Comparison of ENCODE assay signal across 10 cellular contexts in the genomic region with DNA sequence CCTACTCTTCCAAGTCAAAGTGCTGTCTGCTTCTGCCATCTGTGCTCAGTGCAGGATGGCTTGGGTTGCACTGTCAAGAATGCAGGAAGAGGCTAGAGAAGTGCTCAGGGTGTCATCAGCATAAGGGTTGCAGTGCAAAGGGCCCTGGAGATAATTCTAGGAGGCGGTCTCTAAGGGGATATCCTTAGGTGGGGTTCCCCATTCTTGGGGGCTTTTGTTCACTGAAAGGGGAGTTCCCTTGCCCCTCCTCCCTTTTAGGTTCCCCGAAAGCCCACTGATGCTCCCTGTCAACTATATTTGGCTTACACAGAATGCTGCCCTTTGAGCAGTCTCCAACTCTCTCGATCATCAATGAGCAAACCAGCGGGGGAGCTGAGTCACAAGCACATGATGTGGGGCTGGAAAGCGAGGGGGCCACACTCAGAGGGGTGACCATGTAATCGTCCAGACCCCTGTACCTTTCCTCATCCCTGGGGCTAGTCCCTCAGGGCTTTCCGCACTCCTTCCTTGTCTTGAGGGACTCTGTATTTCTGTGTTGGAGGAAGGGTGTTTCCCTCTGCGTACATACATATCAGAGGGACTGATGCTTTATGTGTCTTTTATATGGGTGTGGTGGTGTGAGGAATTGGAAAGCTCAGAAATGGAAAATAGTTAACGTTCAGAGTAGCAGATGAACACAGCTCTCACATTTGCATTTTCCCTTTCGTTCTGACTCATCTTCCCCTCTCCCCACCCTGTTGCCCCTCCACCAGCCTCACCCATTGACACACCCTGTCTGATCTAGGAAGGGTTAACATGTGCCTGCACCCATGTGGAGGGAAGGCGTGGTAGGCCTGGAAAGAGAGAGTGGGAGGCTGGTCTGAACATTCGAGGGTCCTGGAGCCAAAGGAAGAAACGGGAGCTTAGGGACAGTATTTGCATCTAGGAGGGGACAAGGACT.
DNase-seq lines count a peak whose midpoint lies in the region; ATAC-seq and TF ChIP-seq lines count a peak whose summit lies in the region.
"Had no signal": no experiment of that assay in that cellular context is flagged by ENCODE, and none has a peak within 500 bp of the region (broad histone marks: within the 10 kb centered on the region; RNA-seq: fewer than 3 reads in every experiment).

No MANE protein-coding gene starts in this region.

- TF ChIP-seq CTCF in coronary artery (IDR thresholded peaks at IDR 0.05), result no peak

- TF ChIP-seq POLR2A in GM18526 (IDR thresholded peaks at IDR 0.05; ENCODE audit: extremely low read depth, insufficient read length), result peak; percentile 54

- ATAC-seq in HG02798 (IDR thresholded peaks at IDR 0.05; ENCODE audit: poor library complexity, unreplicated experiment), result peak; percentile 34
- no peak for ATAC-seq in GM21825 (IDR thresholded peaks at IDR 0.05; ENCODE audit: unreplicated experiment)

- H3K27ac ChIP-seq in coronary artery, result no peak overlapping the region
- H3K27ac ChIP-seq: hepatocyte had no signal

- DNase-seq in activated CD8-positive, alpha-beta memory T cell treated with anti-CD3 and anti-CD28 coated beads, Interleukin-2, amount 50 U/mL, for 4 hours, result peak; percentile 44
- peak; percentile 52 for DNase-seq in stimulated activated CD4-positive, alpha-beta T cell treated with anti-CD3 and anti-CD28 coated beads, Interleukin-4, amount 100 ng/mL, for 1 hour
- DNase-seq in hippocampal formation (lab: John Stamatoyannopoulos, UW), result no peak
- DNase-seq in coronary artery (ENCODE audit: low spot score), result no peak
- no peak for DNase-seq in COLO829 (ENCODE audit: low spot score)
- DNase-seq: activated gamma-delta T cell had no signal

- no peak overlapping the region for H3K4me3 ChIP-seq in coronary artery
- H3K4me3 ChIP-seq: hepatocyte had no signal

Comparison
In these comparisons a context has a peak if more than half of its experiments do, and no peak if none do; other contexts are left out.
1. DNase-seq: peak in activated CD8-positive, alpha-beta memory T cell treated with anti-CD3 and anti-CD28 coated beads, Interleukin-2, amount 50 U/mL, for 4 hours (single experiment) and stimulated activated CD4-positive, alpha-beta T cell treated with anti-CD3 and anti-CD28 coated beads, Interleukin-4, amount 100 ng/mL, for 1 hour (single experiment); none in hippocampal formation (0 of 2), coronary artery (single experiment) and COLO829 (single experiment).